Comparison of ENCODE assay signal across 8 cellular contexts in the genomic region with DNA sequence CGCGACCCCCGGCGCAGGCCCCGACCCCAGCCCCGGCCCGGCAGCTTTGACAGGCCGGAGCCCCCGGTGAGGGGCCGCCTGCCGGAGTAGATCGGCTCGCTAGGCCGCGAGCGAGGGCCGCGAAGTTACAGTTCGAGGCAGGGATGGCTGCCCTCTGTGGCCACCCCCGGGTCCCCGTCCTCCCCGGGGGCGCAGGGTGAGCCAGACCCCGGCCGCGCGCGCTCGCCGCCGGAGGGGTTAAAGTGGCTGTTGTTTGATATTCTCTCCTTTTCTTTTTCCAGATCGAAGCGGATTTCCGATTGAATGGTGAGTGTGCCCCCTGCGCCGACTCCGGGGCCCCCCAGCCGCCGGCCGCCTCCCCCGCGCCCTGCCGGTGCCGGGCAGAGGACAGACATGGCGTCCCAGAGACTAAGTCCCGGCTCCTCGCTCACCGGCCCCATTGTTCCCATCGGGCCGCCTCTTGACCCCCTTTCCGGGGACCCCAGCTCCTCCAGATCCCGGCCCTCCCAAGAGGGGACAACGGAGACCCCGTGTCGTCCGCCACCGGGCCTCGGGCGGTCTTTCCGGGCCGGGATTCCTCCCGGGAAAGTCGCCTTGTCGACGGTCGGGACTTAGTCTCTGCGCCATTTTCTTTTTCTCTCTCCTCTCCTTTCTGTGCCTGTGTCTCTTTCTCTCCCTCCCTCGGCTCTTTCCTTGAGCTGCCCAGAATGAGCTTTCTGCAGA. TPM values are rescaled to one million over a fixed set of nuclear protein-coding genes. Genes with fewer than 3 reads are reported as not detected.
DNase-seq lines count a peak whose midpoint lies in the region; ATAC-seq and TF ChIP-seq lines count a peak whose summit lies in the region.

No MANE protein-coding gene starts in this region.

- POLR2A ChIA-PET in BJ (lab: Charles Lee), result no interaction called here
- POLR2A ChIA-PET in MCF 10A (lab: Yijun Ruan, JAX), result interaction anchor here (0.7 to 9.8 kb wide), 14 partner anchors 10 to 66 kb away, joined by 3 to 313 read pairs (median 7); no protein-coding TSS in a partner anchor

- TF ChIP-seq CTCF in BJ (IDR thresholded peaks at IDR 0.05; ENCODE audit: insufficient read depth, low read depth, low read length) (no peak), MCF 10A (IDR thresholded peaks at IDR 0.05; ENCODE audit: unreplicated experiment) (no peak)

- peak overlapping the region; percentile 100 for H3K27ac Mint-ChIP-seq in MCF 10A (ENCODE audit: low read depth, unreplicated experiment)
- H3K27ac Mint-ChIP-seq in immature natural killer cell, result peak overlapping the region; percentile 89 to 98 (median 94)

- H3K4me3 Mint-ChIP-seq in MCF 10A (ENCODE audit: unreplicated experiment), result peak overlapping the region; percentile 94
- H3K4me3 Mint-ChIP-seq in immature natural killer cell, result peak overlapping the region; percentile 89 to 97 (median 94)

- H3K27me3 Mint-ChIP-seq in MCF 10A (ENCODE audit: insufficient read depth, unreplicated experiment) (no peaks in the 10 kb centered on the region), immature natural killer cell (ENCODE audit: low read depth in 3 of 3) (peaks cover 7 to 12% (median 8%) of the 10 kb centered on the region in 3 donors)

- H3K4me1 Mint-ChIP-seq in MCF 10A (ENCODE audit: insufficient read depth, unreplicated experiment) (peaks cover 49% of the 10 kb centered on the region), immature natural killer cell (peaks cover 54 to 64% of the 10 kb centered on the region in 2 donors)

- H3K36me3 Mint-ChIP-seq in MCF 10A (ENCODE audit: insufficient read depth, unreplicated experiment) (peaks cover 26% of the 10 kb centered on the region), immature natural killer cell (no peaks in the 10 kb centered on the region)

- BruUV-seq in MCF 10A (replicated peaks; lab: Mats Ljungman, UMichigan), result no TSS peak

- DNase-seq in BJ (ENCODE audit: low read depth), result no peak
- peak; percentile 55 for DNase-seq in SW480 (ENCODE audit: low spot score)
- DNase-seq in MCF 10A (ENCODE audit: unreplicated experiment), result peak; percentile 30
- peak; percentile 43 to 47 (median 46) for DNase-seq in immature natural killer cell
- DNase-seq in stimulated activated CD4-positive, alpha-beta T cell treated with anti-CD3 and anti-CD28 coated beads, Interleukin-4, amount 100 ng/mL, for 1 hour, result peak; percentile 48
- DNase-seq in medulla oblongata (ENCODE audit: extremely low spot score), result no peak

- no peaks in the 10 kb centered on the region for H3K9me3 Mint-ChIP-seq in MCF 10A (ENCODE audit: unreplicated experiment)
- no peaks in the 10 kb centered on the region for H3K9me3 Mint-ChIP-seq in immature natural killer cell

- H3K27me3 ChIP-seq in BJ (ENCODE audit: control insufficient read depth, insufficient read depth, low read length), result no peaks in the 10 kb centered on the region

- CTCF ChIA-PET in BJ (lab: Yijun Ruan, JAX) (interaction anchor here (1.3 kb wide), 1 partner anchor 65 kb away, joined by 3 read pairs; no protein-coding TSS in a partner anchor), MCF 10A (lab: Yijun Ruan, JAX) (interaction anchor here (0.6 to 4.2 kb wide), 12 partner anchors 13 to 308 kb away, joined by 3 to 37 read pairs (median 3); no protein-coding TSS in a partner anchor)

- peak; percentile 2 for ATAC-seq in GM19328 (IDR thresholded peaks at IDR 0.05; ENCODE audit: unreplicated experiment)
- peak; percentile 34 for ATAC-seq in HG03571 (IDR thresholded peaks at IDR 0.05; ENCODE audit: unreplicated experiment)

- H3K36me3 ChIP-seq in BJ (ENCODE audit: control insufficient read depth, insufficient read depth, low read length), result no peaks in the 10 kb centered on the region

- intact Hi-C loops in MCF 10A (cut with micrococcal nuclease), result no loop called here

- H3K4me3 ChIP-seq in BJ (ENCODE audit: low read depth, low read length), result peak overlapping the region; percentile 98

RNA-seq across cellular contexts. Expression of gene TOP1, which starts 0.7 kb away (rescaled TPM):
- polyA plus RNA-seq in BJ (2011; rRNA removed), result 4.0 and 8.0 TPM in 2 replicates
- polyA minus RNA-seq in BJ (2011; rRNA and poly(A)+ RNA removed), result 6.8 and 9.9 TPM in 2 replicates
- total RNA-seq in MCF 10A (2022), result 141 and 174 TPM in 2 replicates
- 10 to 100 TPM in 1 of 3 donors, 1 to 10 TPM in 2; 5.0 to 16.0 (median 5.3) TPM for polyA plus RNA-seq in immature natural killer cell

Comparison
In these comparisons a context has a peak if more than half of its experiments do, and no peak if none do; other contexts are left out.
1. DNase-seq: peak in SW480 (single experiment), MCF 10A (single experiment), immature natural killer cell (3 of 3) and stimulated activated CD4-positive, alpha-beta T cell treated with anti-CD3 and anti-CD28 coated beads, Interleukin-4, amount 100 ng/mL, for 1 hour (single experiment); none in BJ (single experiment) and medulla oblongata (single experiment).